ENCODE assay signal across 8 cellular contexts in the genomic region with DNA sequence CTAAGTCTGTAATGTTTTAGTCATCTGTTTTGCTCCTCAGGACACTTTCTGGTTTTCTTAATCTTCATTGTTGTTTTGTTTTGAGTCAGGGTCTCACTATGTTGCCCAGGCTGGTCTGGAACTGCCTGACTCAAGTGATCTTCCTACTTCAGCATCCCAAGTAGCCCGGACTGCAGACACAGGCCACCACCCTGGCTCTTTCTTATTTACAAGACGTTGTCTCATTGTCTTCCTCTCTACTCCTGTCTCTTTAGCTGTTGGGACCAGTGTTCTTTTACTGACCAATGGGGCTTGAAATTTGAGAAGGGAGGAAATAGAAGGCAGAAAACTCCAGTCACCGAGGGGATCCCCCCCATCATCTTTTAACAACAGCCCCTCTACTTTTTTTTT. TPM values are rescaled to one million over a fixed set of nuclear protein-coding genes. Genes with fewer than 3 reads are reported as not detected.
DNase-seq lines count a peak whose midpoint lies in the region; ATAC-seq, FAIRE-seq and TF ChIP-seq lines count a peak whose summit lies in the region.

No MANE protein-coding gene starts in this region.

- no peaks in the 10 kb centered on the region for H3K9me1 ChIP-seq in keratinocyte (ENCODE audit: control insufficient read depth, extremely low read depth, insufficient read depth, low read length)

- H3K9ac ChIP-seq in keratinocyte (ENCODE audit: control insufficient read depth, extremely low read depth, insufficient read depth, low read length), result peak overlapping the region; percentile 65

- no peak for TF ChIP-seq CTCF in VCaP (conservative IDR thresholded peaks at IDR 0.05)
- TF ChIP-seq CTCF in keratinocyte (optimal IDR thresholded peaks at IDR 0.05 in 1 of 3, IDR thresholded peaks at IDR 0.05 in 1 of 3, conservative IDR thresholded peaks at IDR 0.05 in 1 of 3; ENCODE audit: extremely low read depth in 1 of 3, insufficient read depth in 2 of 3, low read length in 3 of 3), result no peak
- TF ChIP-seq CTCF in RWPE1 (conservative IDR thresholded peaks at IDR 0.05; ENCODE audit: low read depth), result no peak

- H3K27me3 ChIP-seq in keratinocyte (ENCODE audit: control insufficient read depth, extremely low read depth, insufficient read depth, low read length), result no peaks in the 10 kb centered on the region

- DNase-seq in stimulated activated naive CD8-positive, alpha-beta T cell treated with anti-CD3 and anti-CD28 coated beads, Interleukin-15, Interleukin-2, amounts not matched to agents 100 U/mL and 50 U/mL, for 24 hours, result no peak
- DNase-seq in keratinocyte (ENCODE audit: low read depth, low spot score), result no peak
- no peak for DNase-seq in NCI-H187 treated with DMSO at 0.1 percent for 48 hours (lab: John Stamatoyannopoulos, UW)
- DNase-seq in left colon, result no peak
- DNase-seq in RWPE1 (ENCODE audit: low spot score), result no peak
- no peak for DNase-seq in stimulated activated naive CD4-positive, alpha-beta T cell (lab: John Stamatoyannopoulos, UW)

- peaks cover 25% of the 10 kb centered on the region for H3K4me1 ChIP-seq in keratinocyte (ENCODE audit: control insufficient read depth, extremely low read depth, insufficient read depth, low read length)

- ATAC-seq in stimulated activated naive CD8-positive, alpha-beta T cell treated with anti-CD3 and anti-CD28 coated beads, Interleukin-15, Interleukin-2, amounts not matched to agents 100 U/mL and 50 U/mL, for 24 hours, result no peak
- no peak for ATAC-seq in left colon

- POLR2A ChIA-PET in RWPE1 (lab: Yijun Ruan, JAX; ENCODE audit: low non-redundant PET), result no interaction called here

- H3K4me3 Mint-ChIP-seq in stimulated activated naive CD8-positive, alpha-beta T cell treated with anti-CD3 and anti-CD28 coated beads, Interleukin-15, Interleukin-2, amounts not matched to agents 100 ng/mL and 50 ng/mL, for 24 hours, result peak overlapping the region; percentile 87

- no peak for FAIRE-seq in keratinocyte (lab: Jason Lieb, UNC)

- no peak overlapping the region for H3K4me3 ChIP-seq in keratinocyte (ENCODE audit: control insufficient read depth in 2 of 3, extremely low read depth in 1 of 3, insufficient read depth in 2 of 3, low read depth in 1 of 3, low read length in 3 of 3)

- peaks cover 0 to 4% of the 10 kb centered on the region in 2 experiments for H3K36me3 ChIP-seq in keratinocyte (ENCODE audit: control insufficient read depth in 2 of 2, extremely low read depth in 1 of 2, insufficient read depth in 2 of 2, low read length in 2 of 2)

- H3K4me1 Mint-ChIP-seq in stimulated activated naive CD8-positive, alpha-beta T cell treated with anti-CD3 and anti-CD28 coated beads, Interleukin-15, Interleukin-2, amounts not matched to agents 100 ng/mL and 50 ng/mL, for 24 hours (ENCODE audit: low read depth), result peaks cover 18% of the 10 kb centered on the region

- intact Hi-C loops in left colon (cut with DNase I, micrococcal nuclease), result no loop called here

- peak overlapping the region; percentile 95 for H3K4me2 ChIP-seq in keratinocyte (ENCODE audit: control insufficient read depth, extremely low read depth, insufficient read depth, low read depth, low read length)

- dilution Hi-C loops in keratinocyte (cut with MboI; ENCODE audit: extremely low pct_ligation_motif_present, low sequenced_read_pairs), result no loop called here

- CTCF ChIA-PET in RWPE1 (lab: Yijun Ruan, JAX), result interaction anchor here (0.7 to 1.0 kb wide), 2 partner anchors 75 to 693 kb away, joined by 3 read pairs; no protein-coding TSS in a partner anchor

- no peaks in the 10 kb centered on the region for H3K9me3 Mint-ChIP-seq in stimulated activated naive CD8-positive, alpha-beta T cell treated with anti-CD3 and anti-CD28 coated beads, Interleukin-15, Interleukin-2, amounts not matched to agents 100 ng/mL and 50 ng/mL, for 24 hours

- H3K79me2 ChIP-seq in keratinocyte (ENCODE audit: control insufficient read depth, insufficient read depth, low read length), result no peaks in the 10 kb centered on the region

- H3K9me3 ChIP-seq in keratinocyte (ENCODE audit: control insufficient read depth, low read depth, low read length), result no peaks in the 10 kb centered on the region

- H2AFZ ChIP-seq in keratinocyte (ENCODE audit: control insufficient read depth, low read length), result no peak overlapping the region

- no peaks in the 10 kb centered on the region for H4K20me1 ChIP-seq in keratinocyte (ENCODE audit: control insufficient read depth, extremely low read depth, insufficient read depth, low read length)

- H3K27ac ChIP-seq in VCaP, result peak overlapping the region; percentile 74
- H3K27ac ChIP-seq in keratinocyte (ENCODE audit: control insufficient read depth, insufficient read depth, low read length), result no peak overlapping the region
- H3K27ac ChIP-seq in RWPE1, result no peak overlapping the region

- peak overlapping the region; percentile 92 for H3K27ac Mint-ChIP-seq in stimulated activated naive CD8-positive, alpha-beta T cell treated with anti-CD3 and anti-CD28 coated beads, Interleukin-15, Interleukin-2, amounts not matched to agents 100 ng/mL and 50 ng/mL, for 24 hours

- peaks cover 4% of the 10 kb centered on the region for H3K27me3 Mint-ChIP-seq in stimulated activated naive CD8-positive, alpha-beta T cell treated with anti-CD3 and anti-CD28 coated beads, Interleukin-15, Interleukin-2, amounts not matched to agents 100 ng/mL and 50 ng/mL, for 24 hours

- no peaks in the 10 kb centered on the region for H3K36me3 Mint-ChIP-seq in stimulated activated naive CD8-positive, alpha-beta T cell treated with anti-CD3 and anti-CD28 coated beads, Interleukin-15, Interleukin-2, amounts not matched to agents 100 ng/mL and 50 ng/mL, for 24 hours (ENCODE audit: low read depth)

RNA-seq across cellular contexts. Expression of gene SCPEP1, which starts 1.2 kb away (rescaled TPM):
- 33.7 to 43.4 TPM (median 34.4 TPM) in 3 replicates for polyA plus RNA-seq in keratinocyte
- 29.0 TPM for polyA plus RNA-seq in keratinocyte (2011; ENCODE audit: low read depth)
- polyA plus RNA-seq in keratinocyte (2011; cell fraction: cytosol; rRNA removed), result 12.3 and 14.0 TPM in 2 replicates
- 68.3 and 81.9 TPM in 2 replicates for polyA plus RNA-seq in keratinocyte (2011; cell fraction: nucleus; rRNA removed)
- polyA plus RNA-seq in keratinocyte (2012; ENCODE audit: low replicate concordance), result 25.0 TPM in 2 replicates
- 8.3 to 11.4 TPM (median 9.4 TPM) in 3 replicates for polyA minus RNA-seq in keratinocyte
- 15.3 TPM for polyA minus RNA-seq in keratinocyte (2011; cell fraction: cytosol; rRNA and poly(A)+ RNA removed)
- 15.5 and 31.0 TPM in 2 replicates for polyA minus RNA-seq in keratinocyte (2011; cell fraction: nucleus; rRNA and poly(A)+ RNA removed)
- 10 to 100 TPM; 15.3 to 30.9 TPM for total RNA-seq in left colon

RNA-seq across cellular contexts. Expression of gene COIL, which starts 18.2 kb away (rescaled TPM):
- polyA plus RNA-seq in keratinocyte, result 7.2 to 11.6 TPM (median 8.3 TPM) in 3 replicates
- polyA plus RNA-seq in keratinocyte (2011; ENCODE audit: low read depth), result 23.9 TPM
- 4.6 and 7.5 TPM in 2 replicates for polyA plus RNA-seq in keratinocyte (2011; cell fraction: cytosol; rRNA removed)
- polyA plus RNA-seq in keratinocyte (2011; cell fraction: nucleus; rRNA removed), result 8.7 and 13.9 TPM in 2 replicates
- 12.0 and 13.5 TPM in 2 replicates for polyA plus RNA-seq in keratinocyte (2012; ENCODE audit: low replicate concordance)
- polyA minus RNA-seq in keratinocyte, result 1.7 to 3.9 TPM (median 3.0 TPM) in 3 replicates
- polyA minus RNA-seq in keratinocyte (2011; cell fraction: cytosol; rRNA and poly(A)+ RNA removed), result 2.3 TPM
- 3.3 and 4.3 TPM in 2 replicates for polyA minus RNA-seq in keratinocyte (2011; cell fraction: nucleus; rRNA and poly(A)+ RNA removed)
- 10 to 100 TPM; 11.6 to 12.5 TPM for total RNA-seq in left colon
